ENCODE assay signal across 27 cellular contexts in the genomic region with DNA sequence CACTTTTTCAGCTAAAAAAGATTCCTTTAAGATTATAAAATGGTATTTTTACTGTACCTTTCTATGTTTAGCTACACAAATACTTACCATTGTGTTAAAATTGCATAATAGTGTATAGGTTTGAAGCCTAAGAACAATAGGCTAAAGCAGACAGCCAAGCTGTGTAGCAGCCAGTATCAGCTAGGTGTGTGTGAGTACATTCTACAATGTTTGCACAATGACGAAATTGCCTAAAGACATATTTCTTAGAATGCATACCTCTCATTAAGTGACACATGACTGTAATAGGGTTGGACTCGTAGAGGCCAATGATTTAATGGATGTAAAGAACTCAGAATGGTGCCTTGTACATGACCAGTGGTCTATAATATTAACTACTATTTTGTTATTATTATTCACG. TPM values are rescaled to one million over a fixed set of nuclear protein-coding genes. Genes with fewer than 3 reads are reported as not detected.
"Had no signal": no experiment of that assay in that cellular context is flagged by ENCODE, and none has a peak within 500 bp of the region (broad histone marks: within the 10 kb centered on the region; RNA-seq: fewer than 3 reads in every experiment).

No MANE protein-coding gene starts in this region.

- H3K36me3 ChIP-seq: left ventricle myocardium inferior, prostate gland, right atrium auricular region, tibial artery, vagina had no signal

- H3K27me3 ChIP-seq: right atrium auricular region, vagina had no signal

- H3K27ac ChIP-seq: hepatocyte, left ventricle myocardium inferior, prostate gland, right atrium auricular region, tibial artery, vagina had no signal

- H2AFZ ChIP-seq: hepatocyte had no signal

- H3K4me1 ChIP-seq: left ventricle myocardium inferior, prostate gland, right atrium auricular region, tibial artery, vagina had no signal

- H3K4me2 ChIP-seq: hepatocyte had no signal

- H3K79me2 ChIP-seq: hepatocyte had no signal

- ATAC-seq: activated T-helper 17 cell treated with anti-CD3 and anti-CD28 coated beads, Interleukin-2, amount 50 U/mL, for 72 hours; natural killer cell treated with Interleukin-12 subunit alpha and Interleukin-12 subunit beta and Interleukin-15 and Interleukin-18, amount 100 ng/mL, for 72 hours; WTC11 had no signal

- H3K4me3 ChIP-seq: hepatocyte, left ventricle myocardium inferior, prostate gland, right atrium auricular region, tibial artery, vagina had no signal

- H3K9me3 ChIP-seq: left ventricle myocardium inferior, prostate gland, right atrium auricular region, tibial artery, vagina had no signal

- DNase-seq: activated CD4-positive, alpha-beta T cell treated with anti-CD3 and anti-CD28 coated beads, Interleukin-2, amount 50 U/mL, for 4 hours; activated CD8-positive, alpha-beta memory T cell treated with anti-CD3 and anti-CD28 coated beads for 24 hours; activated CD8-positive, alpha-beta memory T cell treated with anti-CD3 and anti-CD28 coated beads, Interleukin-2, amount 50 U/mL, for 4 hours; activated naive CD8-positive, alpha-beta T cell treated with anti-CD3 and anti-CD28 coated beads for 36 hours; activated T-cell treated with anti-CD3 and anti-CD28 coated beads, Interleukin-2, amount 50 U/mL, for 24 hours; cortex of kidney; endodermal cell; foreskin melanocyte; immature natural killer cell; kidney glomerular epithelial cell; left ventricle myocardium inferior; stimulated activated CD4-positive, alpha-beta T cell treated with anti-CD3 and anti-CD28 coated beads, Interleukin-1b, Interleukin-23, amount 100 ng/mL, for 48 hours; T1000; tibial artery had no signal

RNA-seq across cellular contexts. Expression of a gene that starts 1.9 kb away (rescaled TPM):
- total RNA-seq: activated naive CD8-positive, alpha-beta T cell treated with anti-CD3 and anti-CD28 coated beads for 36 hours; activated T-helper 17 cell treated with anti-CD3 and anti-CD28 coated beads, Interleukin-2, amount 50 U/mL, for 72 hours; cerebellum; endodermal cell; epithelial cell of proximal tubule; hepatocyte; left ventricle myocardium inferior; lung microvascular endothelial cell; mesothelial cell of epicardium; natural killer cell treated with Interleukin-12 subunit alpha and Interleukin-12 subunit beta and Interleukin-15 and Interleukin-18, amount 100 ng/mL, for 72 hours; osteocyte; prostate gland; right atrium auricular region; skeletal muscle tissue; vagina; WTC11 had no signal
- polyA plus RNA-seq: immature natural killer cell had no signal

RNA-seq across cellular contexts. Expression of a gene that starts 7.9 kb away (rescaled TPM):
- total RNA-seq: skeletal muscle tissue had no signal

RNA-seq across cellular contexts. Expression of a gene that starts 11.4 kb away (rescaled TPM):
- total RNA-seq: activated naive CD8-positive, alpha-beta T cell treated with anti-CD3 and anti-CD28 coated beads for 36 hours; cerebellum; endodermal cell; hepatocyte; mesothelial cell of epicardium; osteocyte; skeletal muscle tissue had no signal
- polyA plus RNA-seq: immature natural killer cell had no signal

RNA-seq across cellular contexts. Expression of a gene that starts 17.4 kb away (rescaled TPM):
- total RNA-seq: activated naive CD8-positive, alpha-beta T cell treated with anti-CD3 and anti-CD28 coated beads for 36 hours; activated T-helper 17 cell treated with anti-CD3 and anti-CD28 coated beads, Interleukin-2, amount 50 U/mL, for 72 hours; cerebellum; endodermal cell; mesothelial cell of epicardium had no signal
- polyA plus RNA-seq: hepatocyte, immature natural killer cell had no signal

RNA-seq across cellular contexts. Expression of a gene that starts 18.0 kb away (rescaled TPM):
- total RNA-seq: activated T-helper 17 cell treated with anti-CD3 and anti-CD28 coated beads, Interleukin-2, amount 50 U/mL, for 72 hours; cerebellum; left ventricle myocardium inferior; lung microvascular endothelial cell; mesothelial cell of epicardium; osteocyte; skeletal muscle tissue; vagina had no signal
- polyA plus RNA-seq: immature natural killer cell had no signal
